Comparison of ENCODE assay signal across 1 cellular context in the genomic region with DNA sequence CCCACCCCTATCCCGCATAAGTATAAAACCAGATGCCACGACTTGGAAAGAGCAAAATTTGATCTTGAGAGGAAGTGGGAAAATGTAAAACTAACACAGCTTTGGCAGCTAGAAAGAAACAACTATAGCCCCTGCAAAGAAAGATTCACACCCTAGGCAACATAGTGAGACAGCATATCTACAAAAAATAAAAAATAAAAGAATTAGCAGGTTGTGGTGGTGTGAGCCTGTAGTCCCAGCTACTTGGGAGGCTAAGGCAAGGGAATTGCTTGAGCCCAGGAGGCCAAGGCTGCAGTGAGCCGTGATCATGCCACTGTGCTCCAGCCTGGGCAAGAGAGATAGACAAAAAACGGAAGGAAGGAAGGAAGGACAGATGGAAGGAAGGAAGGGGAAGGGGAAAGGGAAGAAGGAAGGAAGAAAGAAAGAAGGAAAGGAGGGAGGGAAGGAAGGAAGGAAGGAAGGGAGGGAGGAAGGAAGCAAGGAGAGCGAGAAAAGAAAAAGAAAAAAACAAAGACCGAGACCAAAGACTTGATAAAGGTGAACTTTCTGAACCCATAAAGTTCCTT.
TF ChIP-seq lines count a peak whose summit lies in the region.

No MANE protein-coding gene starts in this region.

TF ChIP-seq in H1, 55 proteins besides CTCF, POLR2A, EP300 and RAD21:
- TF ChIP-seq SP4 (IDR thresholded peaks at IDR 0.05; ENCODE audit: low read length), result no peak
- TF ChIP-seq HDAC6 (IDR thresholded peaks at IDR 0.05; ENCODE audit: low read depth, low read length), result no peak
- TF ChIP-seq, protein P1, sequence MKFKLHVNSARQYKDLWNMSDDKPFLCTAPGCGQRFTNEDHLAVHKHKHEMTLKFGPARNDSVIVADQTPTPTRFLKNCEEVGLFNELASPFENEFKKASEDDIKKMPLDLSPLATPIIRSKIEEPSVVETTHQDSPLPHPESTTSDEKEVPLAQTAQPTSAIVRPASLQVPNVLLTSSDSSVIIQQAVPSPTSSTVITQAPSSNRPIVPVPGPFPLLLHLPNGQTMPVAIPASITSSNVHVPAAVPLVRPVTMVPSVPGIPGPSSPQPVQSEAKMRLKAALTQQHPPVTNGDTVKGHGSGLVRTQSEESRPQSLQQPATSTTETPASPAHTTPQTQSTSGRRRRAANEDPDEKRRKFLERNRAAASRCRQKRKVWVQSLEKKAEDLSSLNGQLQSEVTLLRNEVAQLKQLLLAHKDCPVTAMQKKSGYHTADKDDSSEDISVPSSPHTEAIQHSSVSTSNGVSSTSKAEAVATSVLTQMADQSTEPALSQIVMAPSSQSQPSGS (IDR thresholded peaks at IDR 0.05; ENCODE audit: low read length), result no peak
- TF ChIP-seq SAP30 (IDR thresholded peaks at IDR 0.05; ENCODE audit: insufficient read depth, insufficient replicate concordance, low read length), result no peak
- TF ChIP-seq CBX8 (IDR thresholded peaks at IDR 0.05; ENCODE audit: borderline replicate concordance, low read depth, low read length), result no peak
- TF ChIP-seq, protein P2, sequence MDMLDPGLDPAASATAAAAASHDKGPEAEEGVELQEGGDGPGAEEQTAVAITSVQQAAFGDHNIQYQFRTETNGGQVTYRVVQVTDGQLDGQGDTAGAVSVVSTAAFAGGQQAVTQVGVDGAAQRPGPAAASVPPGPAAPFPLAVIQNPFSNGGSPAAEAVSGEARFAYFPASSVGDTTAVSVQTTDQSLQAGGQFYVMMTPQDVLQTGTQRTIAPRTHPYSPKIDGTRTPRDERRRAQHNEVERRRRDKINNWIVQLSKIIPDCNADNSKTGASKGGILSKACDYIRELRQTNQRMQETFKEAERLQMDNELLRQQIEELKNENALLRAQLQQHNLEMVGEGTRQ (IDR thresholded peaks at IDR 0.05; ENCODE audit: low read length), result no peak
- TF ChIP-seq JUND (IDR thresholded peaks at IDR 0.05; ENCODE audit: low read length), result no peak
